ENCODE assay signal across 10 cellular contexts in genomic region chr15:67884009-67884408, GRCh38. TPM values are rescaled to one million over a fixed set of nuclear protein-coding genes. Genes with fewer than 3 reads are reported as not detected.
DNase-seq lines count a peak whose midpoint lies in the region; ATAC-seq and TF ChIP-seq lines count a peak whose summit lies in the region.
"Had no signal": no experiment of that assay in that cellular context is flagged by ENCODE, and none has a peak within 500 bp of the region (broad histone marks: within the 10 kb centered on the region; RNA-seq: fewer than 3 reads in every experiment).

No MANE protein-coding gene starts in this region.

- peak overlapping the region; percentile 45; the same call in 1 of the 2 replicates for H3K9ac ChIP-seq in iPS-20b (ENCODE audit: low read depth, low read length)

- H3K4me3 Mint-ChIP-seq in T-helper 1 cell treated with Interleukin-12 subunit alpha and Interleukin-12 subunit beta and Interleukin-4 antibody, amounts not matched to agents 30 μg/mL and 1 μg/mL, for 36 hours, result peak overlapping the region; percentile 49
- peak overlapping the region; percentile 68 for H3K4me3 Mint-ChIP-seq in activated CD8-positive, alpha-beta T cell treated with anti-CD3 and anti-CD28 coated beads for 36 hours
- peak overlapping the region; percentile 53 for H3K4me3 Mint-ChIP-seq in stimulated activated effector memory CD8-positive, alpha-beta T cell treated with anti-CD3 and anti-CD28 coated beads, Interleukin-12 subunit alpha, Interleukin-12 subunit beta, amount 100 ng/mL, for 72 hours

- H3K36me3 ChIP-seq in iPS-20b (ENCODE audit: insufficient read depth, low read depth, low read length), result no peaks in the 10 kb centered on the region

- H3K9me3 Mint-ChIP-seq in T-helper 1 cell treated with Interleukin-12 subunit alpha and Interleukin-12 subunit beta and Interleukin-4 antibody, amounts not matched to agents 30 μg/mL and 1 μg/mL, for 36 hours, result no peaks in the 10 kb centered on the region
- no peaks in the 10 kb centered on the region for H3K9me3 Mint-ChIP-seq in activated CD8-positive, alpha-beta T cell treated with anti-CD3 and anti-CD28 coated beads for 36 hours
- H3K9me3 Mint-ChIP-seq in stimulated activated effector memory CD8-positive, alpha-beta T cell treated with anti-CD3 and anti-CD28 coated beads, Interleukin-12 subunit alpha, Interleukin-12 subunit beta, amount 100 ng/mL, for 72 hours, result no peaks in the 10 kb centered on the region

- H3K4me3 ChIP-seq in iPS-20b (ENCODE audit: low read length), result peak overlapping the region; percentile 61; the same call in 1 of the 2 replicates

- peaks cover 3% of the 10 kb centered on the region; the same call in 1 of the 2 replicates for H3K4me1 ChIP-seq in iPS-20b (ENCODE audit: insufficient read depth, low read length)

- in situ Hi-C loops in ACHN (cut with HindIII; ENCODE audit: low pct_ligation_motif_present, low pct_unique_long_range_greater_than_20kb, low sequenced_read_pairs), result no loop called here

- DNase-seq in T-helper 1 cell (no peak), HUDEP-2 (lab: John Stamatoyannopoulos, UW; ENCODE audit: unreplicated experiment in 76 of 76) (no peak), ACHN (no peak)
- DNase-seq in activated CD8-positive, alpha-beta T cell treated with anti-CD3 and anti-CD28 coated beads for 36 hours, result no peak
- no peak for DNase-seq in stimulated activated effector memory CD8-positive, alpha-beta T cell treated with anti-CD3 and anti-CD28 coated beads, Interleukin-12 subunit alpha, Interleukin-12 subunit beta, amount 100 ng/mL, for 72 hours (ENCODE audit: low spot score in 2 of 2)

- no peak overlapping the region for H3K27ac Mint-ChIP-seq in T-helper 1 cell treated with Interleukin-12 subunit alpha and Interleukin-12 subunit beta and Interleukin-4 antibody, amounts not matched to agents 30 μg/mL and 1 μg/mL, for 36 hours
- H3K27ac Mint-ChIP-seq in activated CD8-positive, alpha-beta T cell treated with anti-CD3 and anti-CD28 coated beads for 36 hours, result no peak overlapping the region
- H3K27ac Mint-ChIP-seq in stimulated activated effector memory CD8-positive, alpha-beta T cell treated with anti-CD3 and anti-CD28 coated beads, Interleukin-12 subunit alpha, Interleukin-12 subunit beta, amount 100 ng/mL, for 72 hours, result no peak overlapping the region

- intact Hi-C loops in activated CD8-positive, alpha-beta T cell treated with anti-CD3 and anti-CD28 coated beads for 36 hours (cut with micrococcal nuclease), result no loop called here

- H3K4me1 Mint-ChIP-seq in T-helper 1 cell treated with Interleukin-12 subunit alpha and Interleukin-12 subunit beta and Interleukin-4 antibody, amounts not matched to agents 30 μg/mL and 1 μg/mL, for 36 hours (ENCODE audit: low read depth), result peaks cover 5% of the 10 kb centered on the region
- peaks cover 14% of the 10 kb centered on the region for H3K4me1 Mint-ChIP-seq in activated CD8-positive, alpha-beta T cell treated with anti-CD3 and anti-CD28 coated beads for 36 hours (ENCODE audit: low read depth)
- no peaks in the 10 kb centered on the region for H3K4me1 Mint-ChIP-seq in stimulated activated effector memory CD8-positive, alpha-beta T cell treated with anti-CD3 and anti-CD28 coated beads, Interleukin-12 subunit alpha, Interleukin-12 subunit beta, amount 100 ng/mL, for 72 hours

- POLR2A ChIA-PET in activated CD8-positive, alpha-beta T cell treated with anti-CD3 and anti-CD28 coated beads for 36 hours (lab: Charles Lee), result no interaction called here

- no peak for TF ChIP-seq CTCF in activated CD8-positive, alpha-beta T cell treated with anti-CD3 and anti-CD28 coated beads for 36 hours (IDR thresholded peaks at IDR 0.05)

- peaks cover 2% of the 10 kb centered on the region for H3K36me3 Mint-ChIP-seq in T-helper 1 cell treated with Interleukin-12 subunit alpha and Interleukin-12 subunit beta and Interleukin-4 antibody, amounts not matched to agents 30 μg/mL and 1 μg/mL, for 36 hours (ENCODE audit: low read depth)
- H3K36me3 Mint-ChIP-seq in activated CD8-positive, alpha-beta T cell treated with anti-CD3 and anti-CD28 coated beads for 36 hours (ENCODE audit: low read depth), result no peaks in the 10 kb centered on the region
- H3K36me3 Mint-ChIP-seq in stimulated activated effector memory CD8-positive, alpha-beta T cell treated with anti-CD3 and anti-CD28 coated beads, Interleukin-12 subunit alpha, Interleukin-12 subunit beta, amount 100 ng/mL, for 72 hours, result no peaks in the 10 kb centered on the region

- H3K27ac ChIP-seq in iPS-20b (ENCODE audit: low read length), result no peak overlapping the region

- no peaks in the 10 kb centered on the region for H3K9me3 ChIP-seq in iPS-20b (ENCODE audit: insufficient read depth, low read depth, low read length)

- peaks cover 22% of the 10 kb centered on the region for H3K27me3 ChIP-seq in iPS-20b (ENCODE audit: insufficient read depth, low read length)

- ATAC-seq in activated CD8-positive, alpha-beta T cell treated with anti-CD3 and anti-CD28 coated beads for 36 hours, result no peak
- no peak for ATAC-seq in stimulated activated effector memory CD8-positive, alpha-beta T cell treated with anti-CD3 and anti-CD28 coated beads, Interleukin-12 subunit alpha, Interleukin-12 subunit beta, amount 100 ng/mL, for 72 hours
- ATAC-seq in GM21529 (IDR thresholded peaks at IDR 0.05; ENCODE audit: unreplicated experiment), result no peak

- peaks cover 25% of the 10 kb centered on the region for H3K27me3 Mint-ChIP-seq in T-helper 1 cell treated with Interleukin-12 subunit alpha and Interleukin-12 subunit beta and Interleukin-4 antibody, amounts not matched to agents 30 μg/mL and 1 μg/mL, for 36 hours (ENCODE audit: low read depth)
- H3K27me3 Mint-ChIP-seq in activated CD8-positive, alpha-beta T cell treated with anti-CD3 and anti-CD28 coated beads for 36 hours, result peaks cover 12% of the 10 kb centered on the region

- CTCF ChIA-PET in activated CD8-positive, alpha-beta T cell treated with anti-CD3 and anti-CD28 coated beads for 36 hours (lab: Charles Lee), result interaction anchor here (1.2 kb wide), 1 partner anchor 20 kb away, joined by 3 read pairs; no protein-coding TSS in a partner anchor

RNA-seq across cellular contexts. Expression of gene RNU6-1, which starts 44.2 kb away (rescaled TPM):
- not detected for total RNA-seq in activated CD8-positive, alpha-beta T cell treated with anti-CD3 and anti-CD28 coated beads for 36 hours
- total RNA-seq: A172, cerebellum had no signal

RNA-seq across cellular contexts. Expression of gene SKOR1, which starts 58.7 kb away (rescaled TPM):
- under 1 TPM; 0.09 to 0.25 TPM for total RNA-seq in activated CD8-positive, alpha-beta T cell treated with anti-CD3 and anti-CD28 coated beads for 36 hours
- total RNA-seq: A172 had no signal
